ENCODE assay signal across 39 cellular contexts in the genomic region with DNA sequence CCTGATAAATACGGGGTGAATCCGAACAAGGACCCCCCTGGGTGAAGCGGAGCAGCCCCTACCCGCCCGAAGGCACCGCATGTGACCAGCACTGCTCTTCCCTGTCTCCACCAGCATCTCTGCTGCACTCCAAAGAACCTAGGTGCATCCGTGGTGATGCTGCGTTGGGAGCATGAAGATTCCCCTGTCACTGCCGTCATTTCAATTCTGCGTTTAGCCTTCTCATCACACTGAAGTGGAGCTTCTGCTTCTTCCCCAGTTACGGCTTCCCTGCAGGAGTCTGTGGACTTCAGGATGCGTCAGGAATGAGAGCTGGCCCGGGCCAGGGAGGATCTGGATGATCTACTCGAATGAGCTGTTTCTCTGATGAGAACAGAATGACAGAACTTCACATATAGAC. TPM values are rescaled to one million over a fixed set of nuclear protein-coding genes. Genes with fewer than 3 reads are reported as not detected.
"Had no signal": no experiment of that assay in that cellular context is flagged by ENCODE, and none has a peak within 500 bp of the region (broad histone marks: within the 10 kb centered on the region; RNA-seq: fewer than 3 reads in every experiment).

No MANE protein-coding gene starts in this region.

- H3K27me3 ChIP-seq: MG63 had no signal

- H3K36me3 ChIP-seq: MG63 had no signal

- H3K9ac ChIP-seq: KMS-11 had no signal

- H3K4me3 ChIP-seq: MG63 had no signal

- H3K27ac ChIP-seq: KMS-11 had no signal

- DNase-seq: Karpas-422, Kasumi-1, KBM-7, KG1, MG63, MM.1S, MV-4-11, NCI-H1048, NCI-H1092, NCI-H1092 treated with DMSO at 0.1 percent for 48 hours, NCI-H1105, NCI-H1105 treated with DMSO at 0.1 percent for 48 hours, NCI-H1417, NCI-H1417 treated with DMSO at 0.1 percent for 48 hours, NCI-H1436, NCI-H1436 treated with DMSO at 0.1 percent for 48 hours, NCI-H146, NCI-H1694, NCI-H1694 treated with DMSO at 0.1 percent for 48 hours, NCI-H187, NCI-H187 treated with DMSO at 0.1 percent for 48 hours, NCI-H1930, NCI-H2029, NCI-H2029 treated with DMSO at 0.1 percent for 48 hours, NCI-H2081, NCI-H2081 treated with DMSO at 0.1 percent for 48 hours, NCI-H2107, NCI-H2171, NCI-H2171 treated with DMSO at 0.1 percent for 48 hours, NCI-H2227 treated with DMSO at 0.1 percent for 48 hours, NCI-H226, NCI-H345, NCI-H446, NCI-H446 treated with DMSO at 0.1 percent for 48 hours had no signal

RNA-seq across cellular contexts. Expression of a gene that starts 47.9 kb away (rescaled TPM):
- total RNA-seq: LHCN-M2, M059J, MCF 10A, NCI-H460 had no signal
